Comparison of ENCODE assay signal across 1 cellular context in the genomic region with DNA sequence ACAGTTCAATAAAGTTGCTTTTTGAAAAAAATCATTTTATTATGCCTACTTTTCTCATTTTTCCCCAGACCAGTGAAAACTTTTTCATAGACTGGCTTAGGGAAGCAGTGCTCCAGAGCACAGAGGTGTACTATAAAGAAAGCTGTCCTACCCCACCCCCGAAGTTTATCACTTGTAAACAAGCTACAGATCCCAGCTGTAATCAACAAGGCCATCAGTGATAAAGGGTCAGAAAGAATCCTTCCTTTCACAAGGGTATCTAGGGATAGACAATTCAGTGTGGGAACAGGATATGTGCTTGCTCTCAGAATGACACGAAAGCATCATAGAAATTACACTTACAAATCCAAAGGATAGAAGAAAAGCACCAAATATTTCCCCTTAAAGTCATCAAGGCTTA.
TF ChIP-seq lines count a peak whose summit lies in the region.

No MANE protein-coding gene starts in this region.

TF ChIP-seq in HepG2, 621 proteins besides CTCF, POLR2A, EP300 and RAD21:
- TF ChIP-seq, protein P1, sequence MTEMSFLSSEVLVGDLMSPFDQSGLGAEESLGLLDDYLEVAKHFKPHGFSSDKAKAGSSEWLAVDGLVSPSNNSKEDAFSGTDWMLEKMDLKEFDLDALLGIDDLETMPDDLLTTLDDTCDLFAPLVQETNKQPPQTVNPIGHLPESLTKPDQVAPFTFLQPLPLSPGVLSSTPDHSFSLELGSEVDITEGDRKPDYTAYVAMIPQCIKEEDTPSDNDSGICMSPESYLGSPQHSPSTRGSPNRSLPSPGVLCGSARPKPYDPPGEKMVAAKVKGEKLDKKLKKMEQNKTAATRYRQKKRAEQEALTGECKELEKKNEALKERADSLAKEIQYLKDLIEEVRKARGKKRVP (CRISPR knock-in tag; IDR thresholded peaks at IDR 0.05) = no peak
- no peak for TF ChIP-seq FOXA1 (IDR thresholded peaks at IDR 0.05)
- 0 out of 2 replicates have a peak, but pooled peaks have one; percentile 36 for TF ChIP-seq FOXA1 (CRISPR knock-in tag; IDR thresholded peaks at IDR 0.05)
- TF ChIP-seq PITX1 (CRISPR knock-in tag; IDR thresholded peaks at IDR 0.05) = no peak
- TF ChIP-seq, protein P2, sequence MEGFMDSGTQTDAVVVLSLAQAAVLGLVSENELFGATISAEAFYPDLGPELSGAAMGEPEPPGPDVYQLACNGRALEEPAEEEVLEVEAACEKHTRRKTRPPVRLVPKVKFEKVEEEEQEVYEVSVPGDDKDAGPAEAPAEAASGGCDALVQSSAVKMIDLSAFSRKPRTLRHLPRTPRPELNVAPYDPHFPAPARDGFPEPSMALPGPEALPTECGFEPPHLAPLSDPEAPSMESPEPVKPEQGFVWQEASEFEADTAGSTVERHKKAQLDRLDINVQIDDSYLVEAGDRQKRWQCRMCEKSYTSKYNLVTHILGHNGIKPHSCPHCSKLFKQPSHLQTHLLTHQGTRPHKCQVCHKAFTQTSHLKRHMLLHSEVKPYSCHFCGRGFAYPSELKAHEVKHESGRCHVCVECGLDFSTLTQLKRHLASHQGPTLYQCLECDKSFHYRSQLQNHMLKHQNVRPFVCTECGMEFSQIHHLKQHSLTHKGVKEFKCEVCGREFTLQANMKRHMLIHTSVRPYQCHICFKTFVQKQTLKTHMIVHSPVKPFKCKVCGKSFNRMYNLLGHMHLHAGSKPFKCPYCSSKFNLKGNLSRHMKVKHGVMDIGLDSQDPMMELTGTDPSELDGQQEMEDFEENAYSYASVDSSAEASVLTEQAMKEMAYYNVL (CRISPR knock-in tag; IDR thresholded peaks at IDR 0.05; ENCODE audit: borderline replicate concordance) = no peak
- TF ChIP-seq, protein P3, sequence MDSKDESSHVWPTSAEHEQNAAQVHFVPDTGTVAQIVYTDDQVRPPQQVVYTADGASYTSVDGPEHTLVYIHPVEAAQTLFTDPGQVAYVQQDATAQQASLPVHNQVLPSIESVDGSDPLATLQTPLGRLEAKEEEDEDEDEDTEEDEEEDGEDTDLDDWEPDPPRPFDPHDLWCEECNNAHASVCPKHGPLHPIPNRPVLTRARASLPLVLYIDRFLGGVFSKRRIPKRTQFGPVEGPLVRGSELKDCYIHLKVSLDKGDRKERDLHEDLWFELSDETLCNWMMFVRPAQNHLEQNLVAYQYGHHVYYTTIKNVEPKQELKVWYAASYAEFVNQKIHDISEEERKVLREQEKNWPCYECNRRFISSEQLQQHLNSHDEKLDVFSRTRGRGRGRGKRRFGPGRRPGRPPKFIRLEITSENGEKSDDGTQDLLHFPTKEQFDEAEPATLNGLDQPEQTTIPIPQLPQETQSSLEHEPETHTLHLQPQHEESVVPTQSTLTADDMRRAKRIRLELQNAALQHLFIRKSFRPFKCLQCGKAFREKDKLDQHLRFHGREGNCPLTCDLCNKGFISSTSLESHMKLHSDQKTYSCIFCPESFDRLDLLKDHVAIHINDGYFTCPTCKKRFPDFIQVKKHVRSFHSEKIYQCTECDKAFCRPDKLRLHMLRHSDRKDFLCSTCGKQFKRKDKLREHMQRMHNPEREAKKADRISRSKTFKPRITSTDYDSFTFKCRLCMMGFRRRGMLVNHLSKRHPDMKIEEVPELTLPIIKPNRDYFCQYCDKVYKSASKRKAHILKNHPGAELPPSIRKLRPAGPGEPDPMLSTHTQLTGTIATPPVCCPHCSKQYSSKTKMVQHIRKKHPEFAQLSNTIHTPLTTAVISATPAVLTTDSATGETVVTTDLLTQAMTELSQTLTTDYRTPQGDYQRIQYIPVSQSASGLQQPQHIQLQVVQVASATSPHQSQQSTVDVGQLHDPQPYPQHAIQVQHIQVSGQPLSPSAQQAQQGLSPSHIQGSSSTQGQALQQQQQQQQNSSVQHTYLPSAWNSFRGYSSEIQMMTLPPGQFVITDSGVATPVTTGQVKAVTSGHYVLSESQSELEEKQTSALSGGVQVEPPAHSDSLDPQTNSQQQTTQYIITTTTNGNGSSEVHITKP (CRISPR knock-in tag; IDR thresholded peaks at IDR 0.05; ENCODE audit: low read depth) = no peak
- TF ChIP-seq, protein P4, sequence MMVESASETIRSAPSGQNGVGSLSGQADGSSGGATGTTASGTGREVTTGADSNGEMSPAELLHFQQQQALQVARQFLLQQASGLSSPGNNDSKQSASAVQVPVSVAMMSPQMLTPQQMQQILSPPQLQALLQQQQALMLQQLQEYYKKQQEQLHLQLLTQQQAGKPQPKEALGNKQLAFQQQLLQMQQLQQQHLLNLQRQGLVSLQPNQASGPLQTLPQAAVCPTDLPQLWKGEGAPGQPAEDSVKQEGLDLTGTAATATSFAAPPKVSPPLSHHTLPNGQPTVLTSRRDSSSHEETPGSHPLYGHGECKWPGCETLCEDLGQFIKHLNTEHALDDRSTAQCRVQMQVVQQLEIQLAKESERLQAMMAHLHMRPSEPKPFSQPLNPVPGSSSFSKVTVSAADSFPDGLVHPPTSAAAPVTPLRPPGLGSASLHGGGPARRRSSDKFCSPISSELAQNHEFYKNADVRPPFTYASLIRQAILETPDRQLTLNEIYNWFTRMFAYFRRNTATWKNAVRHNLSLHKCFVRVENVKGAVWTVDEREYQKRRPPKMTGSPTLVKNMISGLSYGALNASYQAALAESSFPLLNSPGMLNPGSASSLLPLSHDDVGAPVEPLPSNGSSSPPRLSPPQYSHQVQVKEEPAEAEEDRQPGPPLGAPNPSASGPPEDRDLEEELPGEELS (CRISPR knock-in tag; IDR thresholded peaks at IDR 0.05) = peak; percentile 55; the same call in 1 of the 2 replicates
- no peak for TF ChIP-seq ZNF337 (CRISPR knock-in tag; IDR thresholded peaks at IDR 0.05; ENCODE audit: borderline replicate concordance, low read depth)
- no peak for TF ChIP-seq RFXAP (CRISPR knock-in tag; IDR thresholded peaks at IDR 0.05; ENCODE audit: borderline replicate concordance)
- TF ChIP-seq ZSCAN20 (CRISPR knock-in tag; IDR thresholded peaks at IDR 0.05; ENCODE audit: borderline replicate concordance) = no peak
- TF ChIP-seq HHEX (CRISPR knock-in tag; IDR thresholded peaks at IDR 0.05) = no peak
- no peak for TF ChIP-seq CHCHD3 (CRISPR knock-in tag; IDR thresholded peaks at IDR 0.05)
- TF ChIP-seq ZNF510 (CRISPR knock-in tag; IDR thresholded peaks at IDR 0.05; ENCODE audit: low read depth) = no peak
- peak; percentile 19; the same call in 1 of the 2 replicates for TF ChIP-seq BCL6 (CRISPR knock-in tag; IDR thresholded peaks at IDR 0.05)
- TF ChIP-seq DNMT3B (CRISPR knock-in tag; conservative IDR thresholded peaks at IDR 0.05) = no peak
- TF ChIP-seq HNF4A (CRISPR knock-in tag; IDR thresholded peaks at IDR 0.05) = no peak
- no peak for TF ChIP-seq MZF1 (CRISPR knock-in tag; IDR thresholded peaks at IDR 0.05; ENCODE audit: borderline replicate concordance)
- TF ChIP-seq ZNF878 (CRISPR knock-in tag; IDR thresholded peaks at IDR 0.05) = no peak
- TF ChIP-seq, protein P5, sequence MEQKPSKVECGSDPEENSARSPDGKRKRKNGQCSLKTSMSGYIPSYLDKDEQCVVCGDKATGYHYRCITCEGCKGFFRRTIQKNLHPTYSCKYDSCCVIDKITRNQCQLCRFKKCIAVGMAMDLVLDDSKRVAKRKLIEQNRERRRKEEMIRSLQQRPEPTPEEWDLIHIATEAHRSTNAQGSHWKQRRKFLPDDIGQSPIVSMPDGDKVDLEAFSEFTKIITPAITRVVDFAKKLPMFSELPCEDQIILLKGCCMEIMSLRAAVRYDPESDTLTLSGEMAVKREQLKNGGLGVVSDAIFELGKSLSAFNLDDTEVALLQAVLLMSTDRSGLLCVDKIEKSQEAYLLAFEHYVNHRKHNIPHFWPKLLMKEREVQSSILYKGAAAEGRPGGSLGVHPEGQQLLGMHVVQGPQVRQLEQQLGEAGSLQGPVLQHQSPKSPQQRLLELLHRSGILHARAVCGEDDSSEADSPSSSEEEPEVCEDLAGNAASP (CRISPR knock-in tag; IDR thresholded peaks at IDR 0.05; ENCODE audit: borderline replicate concordance) = peak; percentile 37; the same call in 1 of the 2 replicates
- TF ChIP-seq, protein P6, sequence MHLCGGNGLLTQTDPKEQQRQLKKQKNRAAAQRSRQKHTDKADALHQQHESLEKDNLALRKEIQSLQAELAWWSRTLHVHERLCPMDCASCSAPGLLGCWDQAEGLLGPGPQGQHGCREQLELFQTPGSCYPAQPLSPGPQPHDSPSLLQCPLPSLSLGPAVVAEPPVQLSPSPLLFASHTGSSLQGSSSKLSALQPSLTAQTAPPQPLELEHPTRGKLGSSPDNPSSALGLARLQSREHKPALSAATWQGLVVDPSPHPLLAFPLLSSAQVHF (CRISPR knock-in tag; IDR thresholded peaks at IDR 0.05) = no peak
- TF ChIP-seq ZNF331 (CRISPR knock-in tag; IDR thresholded peaks at IDR 0.05) = no peak
- TF ChIP-seq ZNF556 (CRISPR knock-in tag; IDR thresholded peaks at IDR 0.05; ENCODE audit: borderline replicate concordance) = no peak
- TF ChIP-seq, protein P7, sequence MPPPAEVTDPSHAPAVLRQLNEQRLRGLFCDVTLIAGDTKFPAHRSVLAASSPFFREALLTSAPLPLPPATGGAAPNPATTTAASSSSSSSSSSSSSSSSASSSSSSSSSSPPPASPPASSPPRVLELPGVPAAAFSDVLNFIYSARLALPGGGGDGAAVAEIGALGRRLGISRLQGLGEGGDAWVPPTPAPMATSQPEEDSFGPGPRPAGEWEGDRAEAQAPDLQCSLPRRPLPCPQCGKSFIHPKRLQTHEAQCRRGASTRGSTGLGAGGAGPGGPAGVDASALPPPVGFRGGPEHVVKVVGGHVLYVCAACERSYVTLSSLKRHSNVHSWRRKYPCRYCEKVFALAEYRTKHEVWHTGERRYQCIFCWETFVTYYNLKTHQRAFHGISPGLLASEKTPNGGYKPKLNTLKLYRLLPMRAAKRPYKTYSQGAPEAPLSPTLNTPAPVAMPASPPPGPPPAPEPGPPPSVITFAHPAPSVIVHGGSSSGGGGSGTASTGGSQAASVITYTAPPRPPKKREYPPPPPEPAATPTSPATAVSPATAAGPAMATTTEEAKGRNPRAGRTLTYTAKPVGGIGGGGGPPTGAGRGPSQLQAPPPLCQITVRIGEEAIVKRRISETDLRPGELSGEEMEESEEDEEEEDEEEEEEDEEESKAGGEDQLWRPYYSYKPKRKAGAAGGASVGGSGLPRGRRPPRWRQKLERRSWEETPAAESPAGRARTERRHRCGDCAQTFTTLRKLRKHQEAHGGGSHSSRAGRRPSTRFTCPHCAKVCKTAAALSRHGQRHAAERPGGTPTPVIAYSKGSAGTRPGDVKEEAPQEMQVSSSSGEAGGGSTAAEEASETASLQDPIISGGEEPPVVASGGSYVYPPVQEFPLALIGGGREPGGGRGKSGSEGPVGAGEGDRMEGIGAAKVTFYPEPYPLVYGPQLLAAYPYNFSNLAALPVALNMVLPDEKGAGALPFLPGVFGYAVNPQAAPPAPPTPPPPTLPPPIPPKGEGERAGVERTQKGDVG (CRISPR knock-in tag; IDR thresholded peaks at IDR 0.05; ENCODE audit: borderline replicate concordance) = no peak
- no peak for TF ChIP-seq RBFOX2 (IDR thresholded peaks at IDR 0.05; ENCODE audit: low read depth, low read length)
- TF ChIP-seq, protein P8, sequence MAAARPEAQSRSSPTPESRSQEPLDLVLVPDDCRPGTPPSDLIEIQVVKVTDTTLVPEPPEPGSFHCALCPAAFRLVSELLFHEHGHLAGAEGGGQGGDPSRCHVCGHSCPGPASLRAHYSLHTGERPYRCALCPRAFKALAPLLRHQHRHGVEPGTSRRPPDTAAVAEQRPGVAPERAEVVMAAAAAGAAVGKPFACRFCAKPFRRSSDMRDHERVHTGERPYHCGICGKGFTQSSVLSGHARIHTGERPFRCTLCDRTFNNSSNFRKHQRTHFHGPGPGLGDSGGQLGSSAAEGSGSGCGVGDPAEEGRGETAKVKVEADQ (CRISPR knock-in tag; IDR thresholded peaks at IDR 0.05; ENCODE audit: borderline replicate concordance) = no peak
- TF ChIP-seq FOXA3 (CRISPR knock-in tag; IDR thresholded peaks at IDR 0.05) = peak; percentile 64
- no peak for TF ChIP-seq ZFP1 (CRISPR knock-in tag; IDR thresholded peaks at IDR 0.05)
- no peak for TF ChIP-seq CBX5 (CRISPR knock-in tag; IDR thresholded peaks at IDR 0.05; ENCODE audit: borderline replicate concordance)
- TF ChIP-seq, protein P9, sequence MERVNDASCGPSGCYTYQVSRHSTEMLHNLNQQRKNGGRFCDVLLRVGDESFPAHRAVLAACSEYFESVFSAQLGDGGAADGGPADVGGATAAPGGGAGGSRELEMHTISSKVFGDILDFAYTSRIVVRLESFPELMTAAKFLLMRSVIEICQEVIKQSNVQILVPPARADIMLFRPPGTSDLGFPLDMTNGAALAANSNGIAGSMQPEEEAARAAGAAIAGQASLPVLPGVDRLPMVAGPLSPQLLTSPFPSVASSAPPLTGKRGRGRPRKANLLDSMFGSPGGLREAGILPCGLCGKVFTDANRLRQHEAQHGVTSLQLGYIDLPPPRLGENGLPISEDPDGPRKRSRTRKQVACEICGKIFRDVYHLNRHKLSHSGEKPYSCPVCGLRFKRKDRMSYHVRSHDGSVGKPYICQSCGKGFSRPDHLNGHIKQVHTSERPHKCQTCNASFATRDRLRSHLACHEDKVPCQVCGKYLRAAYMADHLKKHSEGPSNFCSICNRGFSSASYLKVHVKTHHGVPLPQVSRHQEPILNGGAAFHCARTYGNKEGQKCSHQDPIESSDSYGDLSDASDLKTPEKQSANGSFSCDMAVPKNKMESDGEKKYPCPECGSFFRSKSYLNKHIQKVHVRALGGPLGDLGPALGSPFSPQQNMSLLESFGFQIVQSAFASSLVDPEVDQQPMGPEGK (CRISPR knock-in tag; IDR thresholded peaks at IDR 0.05) = no peak
- no peak for TF ChIP-seq MATR3 (CRISPR knock-in tag; IDR thresholded peaks at IDR 0.05)
- 0 out of 2 replicates have a peak, but pooled peaks have one; percentile 19 for TF ChIP-seq GATAD2A (CRISPR knock-in tag; IDR thresholded peaks at IDR 0.05)
- TF ChIP-seq ZNF564 (CRISPR knock-in tag; IDR thresholded peaks at IDR 0.05) = no peak
TF ChIP-seq in HepG2: peak in this region for 6.
